ENCODE assay signal across 8 cellular contexts in the genomic region with DNA sequence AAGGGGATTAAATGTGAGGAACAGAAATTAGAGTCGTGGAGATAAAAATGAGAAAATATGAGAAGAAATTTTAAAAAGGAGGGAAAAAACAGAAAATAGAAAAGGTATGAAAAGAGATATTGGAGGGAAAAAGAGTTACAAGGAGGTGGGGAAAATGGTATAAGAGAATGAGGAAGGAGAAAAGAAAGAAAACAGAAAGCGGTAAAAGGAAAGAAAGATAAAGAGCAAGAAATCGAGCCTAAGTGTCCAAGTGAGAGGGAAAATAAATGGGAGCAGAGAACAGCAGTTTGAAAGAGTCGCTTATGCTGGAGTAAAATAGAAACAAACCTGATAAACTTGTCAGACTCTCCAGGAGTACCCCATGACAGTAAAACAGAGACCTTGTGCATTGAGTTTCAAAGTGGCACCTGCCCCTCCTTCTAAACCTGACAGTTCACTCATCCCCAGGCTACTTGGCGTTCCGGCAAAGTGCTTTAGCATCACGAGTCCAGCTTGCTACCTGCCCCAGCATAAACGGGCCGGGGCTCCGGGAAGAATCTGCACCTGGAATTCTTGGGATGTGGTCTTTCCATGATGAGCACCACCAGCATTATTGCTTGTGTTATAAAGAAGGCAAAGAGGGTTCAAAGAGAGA. TPM values are rescaled to one million over a fixed set of nuclear protein-coding genes. Genes with fewer than 3 reads are reported as not detected.
DNase-seq lines count a peak whose midpoint lies in the region; ATAC-seq and TF ChIP-seq lines count a peak whose summit lies in the region.

No MANE protein-coding gene starts in this region.

- ATAC-seq in stimulated activated naive CD8-positive, alpha-beta T cell treated with anti-CD3 and anti-CD28 coated beads, Interleukin-15, Interleukin-2, amounts not matched to agents 100 U/mL and 50 U/mL, for 24 hours = no peak
- ATAC-seq in stimulated activated naive CD8-positive, alpha-beta T cell treated with anti-CD3 and anti-CD28 coated beads, Interleukin-15, amount 100 ng/mL, for 72 hours = no peak
- ATAC-seq in activated CD8-positive, alpha-beta T cell treated with anti-CD3 and anti-CD28 coated beads, Interleukin-2, amount 10 ng/mL, durations not matched to agents 7 days and 5 days = no peak
- no peak for ATAC-seq in HG03521 (IDR thresholded peaks at IDR 0.05; ENCODE audit: unreplicated experiment)
- no peak for ATAC-seq in HG03175 (IDR thresholded peaks at IDR 0.05; ENCODE audit: unreplicated experiment)

- CTCF ChIA-PET in activated CD8-positive, alpha-beta T cell treated with anti-CD3 and anti-CD28 coated beads, Interleukin-2, amount 10 ng/mL, durations not matched to agents 7 days and 5 days (lab: Charles Lee) = no interaction called here

- TF ChIP-seq CTCF in suprapubic skin (IDR thresholded peaks at IDR 0.05) = no peak

- peak overlapping the region; percentile 82 for H3K4me3 ChIP-seq in iPS-20b (ENCODE audit: low read length)
- H3K4me3 ChIP-seq in suprapubic skin = peak overlapping the region; percentile 71

- H3K27ac ChIP-seq in iPS-20b (ENCODE audit: low read length) = no peak overlapping the region
- peak overlapping the region; percentile 90 for H3K27ac ChIP-seq in suprapubic skin

- H3K4me1 ChIP-seq in iPS-20b (ENCODE audit: insufficient read depth, low read length) (peaks cover 7% of the 10 kb centered on the region; the same call in 1 of the 2 replicates), suprapubic skin (peaks cover 18% of the 10 kb centered on the region)

- H3K27ac Mint-ChIP-seq in stimulated activated naive CD8-positive, alpha-beta T cell treated with anti-CD3 and anti-CD28 coated beads, Interleukin-15, amount 100 ng/mL, for 72 hours = peak overlapping the region in 1 of 2 donors; percentile 87
- H3K27ac Mint-ChIP-seq in activated CD8-positive, alpha-beta T cell treated with anti-CD3 and anti-CD28 coated beads, Interleukin-2, amount 10 ng/mL, durations not matched to agents 7 days and 5 days = no peak overlapping the region

- peak overlapping the region; percentile 64; the same call in 1 of the 2 replicates for H3K9ac ChIP-seq in iPS-20b (ENCODE audit: low read depth, low read length)

- peaks cover 23% of the 10 kb centered on the region for H3K4me1 Mint-ChIP-seq in stimulated activated naive CD8-positive, alpha-beta T cell treated with anti-CD3 and anti-CD28 coated beads, Interleukin-15, amount 100 ng/mL, for 72 hours
- peaks cover 21% of the 10 kb centered on the region for H3K4me1 Mint-ChIP-seq in activated CD8-positive, alpha-beta T cell treated with anti-CD3 and anti-CD28 coated beads, Interleukin-2, amount 10 ng/mL, durations not matched to agents 7 days and 5 days (ENCODE audit: low read depth)

- TF ChIP-seq POLR2A in suprapubic skin (IDR thresholded peaks at IDR 0.05) = no peak

- H3K27me3 Mint-ChIP-seq in stimulated activated naive CD8-positive, alpha-beta T cell treated with anti-CD3 and anti-CD28 coated beads, Interleukin-15, amount 100 ng/mL, for 72 hours = peaks cover 30% of the 10 kb centered on the region
- peaks cover 27% of the 10 kb centered on the region for H3K27me3 Mint-ChIP-seq in activated CD8-positive, alpha-beta T cell treated with anti-CD3 and anti-CD28 coated beads, Interleukin-2, amount 10 ng/mL, durations not matched to agents 7 days and 5 days (ENCODE audit: low read depth)

- no peak for TF ChIP-seq EP300 in suprapubic skin (IDR thresholded peaks at IDR 0.05)

- DNase-seq in stimulated activated naive CD8-positive, alpha-beta T cell treated with anti-CD3 and anti-CD28 coated beads, Interleukin-15, Interleukin-2, amounts not matched to agents 100 U/mL and 50 U/mL, for 24 hours = peak; percentile 9
- no peak for DNase-seq in stimulated activated naive CD8-positive, alpha-beta T cell treated with anti-CD3 and anti-CD28 coated beads, Interleukin-15, amount 100 ng/mL, for 72 hours
- peak; percentile 22 for DNase-seq in activated CD8-positive, alpha-beta T cell treated with anti-CD3 and anti-CD28 coated beads, Interleukin-2, amount 10 ng/mL, durations not matched to agents 7 days and 5 days
- DNase-seq in suprapubic skin (ENCODE audit: low spot score in 2 of 2) (peak in 1 of 2 donors; percentile 59), SHP77 treated with DMSO at 0.1 percent for 48 hours (lab: John Stamatoyannopoulos, UW) (no peak)

- 8% methylated on average over 10 of the region's 10 CpGs for WGBS in suprapubic skin

- peak overlapping the region in 1 of 2 donors; percentile 32 for H3K4me3 Mint-ChIP-seq in stimulated activated naive CD8-positive, alpha-beta T cell treated with anti-CD3 and anti-CD28 coated beads, Interleukin-15, amount 100 ng/mL, for 72 hours
- H3K4me3 Mint-ChIP-seq in activated CD8-positive, alpha-beta T cell treated with anti-CD3 and anti-CD28 coated beads, Interleukin-2, amount 10 ng/mL, durations not matched to agents 7 days and 5 days = peak overlapping the region; percentile 70

- peaks cover 46% of the 10 kb centered on the region for H3K27me3 ChIP-seq in iPS-20b (ENCODE audit: insufficient read depth, low read length)
- H3K27me3 ChIP-seq in suprapubic skin = no peaks in the 10 kb centered on the region

- POLR2A ChIA-PET in activated CD8-positive, alpha-beta T cell treated with anti-CD3 and anti-CD28 coated beads, Interleukin-2, amount 10 ng/mL, durations not matched to agents 7 days and 5 days (lab: Charles Lee) = no interaction called here

- no peaks in the 10 kb centered on the region for H3K9me3 Mint-ChIP-seq in stimulated activated naive CD8-positive, alpha-beta T cell treated with anti-CD3 and anti-CD28 coated beads, Interleukin-15, amount 100 ng/mL, for 72 hours
- no peaks in the 10 kb centered on the region for H3K9me3 Mint-ChIP-seq in activated CD8-positive, alpha-beta T cell treated with anti-CD3 and anti-CD28 coated beads, Interleukin-2, amount 10 ng/mL, durations not matched to agents 7 days and 5 days (ENCODE audit: insufficient read depth)

- no peaks in the 10 kb centered on the region for H3K9me3 ChIP-seq in iPS-20b (ENCODE audit: insufficient read depth, low read depth, low read length)
- H3K9me3 ChIP-seq in suprapubic skin = no peaks in the 10 kb centered on the region

- no peaks in the 10 kb centered on the region for H3K36me3 Mint-ChIP-seq in activated CD8-positive, alpha-beta T cell treated with anti-CD3 and anti-CD28 coated beads, Interleukin-2, amount 10 ng/mL, durations not matched to agents 7 days and 5 days (ENCODE audit: low read depth)

- H3K36me3 ChIP-seq in iPS-20b (ENCODE audit: insufficient read depth, low read depth, low read length) = no peaks in the 10 kb centered on the region
- H3K36me3 ChIP-seq in suprapubic skin = no peaks in the 10 kb centered on the region

RNA-seq across cellular contexts. Expression of a gene that starts 0.6 kb away (rescaled TPM):
- total RNA-seq in activated CD8-positive, alpha-beta T cell treated with anti-CD3 and anti-CD28 coated beads, Interleukin-2, amount 10 ng/mL, durations not matched to agents 7 days and 5 days = not detected
- 1 to 10 TPM; 3.0 to 9.9 (median 3.8) TPM for total RNA-seq in suprapubic skin

Comparison
In these comparisons a context has a peak if more than half of its experiments do, and no peak if none do; other contexts are left out.
1. DNase-seq: peak in stimulated activated naive CD8-positive, alpha-beta T cell treated with anti-CD3 and anti-CD28 coated beads, Interleukin-15, Interleukin-2, amounts not matched to agents 100 U/mL and 50 U/mL, for 24 hours (single experiment) and activated CD8-positive, alpha-beta T cell treated with anti-CD3 and anti-CD28 coated beads, Interleukin-2, amount 10 ng/mL, durations not matched to agents 7 days and 5 days (single experiment); none in stimulated activated naive CD8-positive, alpha-beta T cell treated with anti-CD3 and anti-CD28 coated beads, Interleukin-15, amount 100 ng/mL, for 72 hours (0 of 2) and SHP77 treated with DMSO at 0.1 percent for 48 hours (single experiment).